In the genomic region with DNA sequence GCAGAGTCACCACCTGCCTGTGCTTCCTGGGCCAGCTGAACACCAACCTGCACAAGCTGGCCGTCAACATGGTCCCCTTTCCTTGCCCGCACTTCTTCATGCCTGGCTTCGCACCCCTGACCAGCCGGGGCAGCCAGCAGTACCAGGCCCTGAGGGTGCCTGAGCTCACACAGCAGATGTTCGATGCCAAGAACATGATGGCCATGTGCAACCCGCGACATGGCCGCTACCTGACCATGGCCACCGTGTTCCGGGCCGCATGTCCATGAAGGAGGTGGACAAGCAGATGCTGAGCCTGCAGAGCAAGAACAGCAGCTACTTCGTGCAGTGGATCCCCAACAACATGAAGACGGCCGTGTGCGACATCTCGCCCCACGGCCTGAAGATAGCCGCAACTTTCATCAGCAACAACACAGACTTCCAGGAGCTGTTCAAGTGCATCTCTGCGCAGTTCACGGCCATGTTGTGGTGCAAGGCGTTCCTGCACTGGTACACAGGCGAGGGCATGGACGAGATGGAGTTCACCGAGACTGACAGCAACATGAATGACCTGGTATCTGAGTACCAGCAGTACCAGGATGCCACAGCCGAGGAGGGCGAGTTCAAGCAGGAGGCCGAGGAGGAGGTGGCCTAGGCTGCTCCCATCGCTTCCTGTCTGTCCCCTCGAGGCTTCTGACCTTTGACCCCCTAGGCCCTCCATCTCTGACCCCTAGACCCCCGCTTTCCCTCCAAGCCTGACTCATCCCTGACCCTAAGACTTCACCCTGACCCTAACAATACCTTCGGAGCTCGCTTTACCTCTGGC, we compare ENCODE assay signal across 8 cellular contexts.
"Had no signal": no experiment of that assay in that cellular context is flagged by ENCODE, and none has a peak within 500 bp of the region (broad histone marks: within the 10 kb centered on the region; RNA-seq: fewer than 3 reads in every experiment).

No MANE protein-coding gene starts in this region.

- DNase-seq: GM23248, GOT3, H9, HCEC 1CT, IMR-90 had no signal

- H3K9ac ChIP-seq: GM23248 had no signal

- H3K4me3 ChIP-seq: GM23248, K562 had no signal

- H3K27ac ChIP-seq: GM23248 had no signal

- H2AFZ ChIP-seq: GM23248 had no signal

- FAIRE-seq: H54, HTR-8/SVneo, K562 had no signal

- ATAC-seq: K562 had no signal
